In genomic region chr12:85280984-85281946, GRCh38 we compare ENCODE assay signal across 10 cellular contexts. TPM values are rescaled to one million over a fixed set of nuclear protein-coding genes. Genes with fewer than 3 reads are reported as not detected.
A peak's percentile ranks its signal among the peaks of the same experiment; 100 is the strongest.
DNase-seq lines count a peak whose midpoint lies in the region; ATAC-seq and TF ChIP-seq lines count a peak whose summit lies in the region.
"Had no signal": no experiment of that assay in that cellular context is flagged by ENCODE, and none has a peak within 500 bp of the region (broad histone marks: within the 10 kb centered on the region; RNA-seq: fewer than 3 reads in every experiment).

No MANE protein-coding gene starts in this region.

- H3K27me3 ChIP-seq in iPS-20b (ENCODE audit: insufficient read depth, low read length) (peaks cover 48% of the 10 kb centered on the region), subcutaneous abdominal adipose tissue (ENCODE audit: control insufficient read depth in 5 of 5, insufficient read depth in 4 of 5, low read length in 5 of 5) (peaks cover 14 to 52% (median 46%) of the 10 kb centered on the region in 5 donors)
- H3K27me3 ChIP-seq: BLaER1 had no signal

- no peaks in the 10 kb centered on the region for H3K9me3 ChIP-seq in iPS-20b (ENCODE audit: insufficient read depth, low read depth, low read length)
- peaks cover 0 to 13% (median 6%) of the 10 kb centered on the region in 5 donors for H3K9me3 ChIP-seq in subcutaneous abdominal adipose tissue (ENCODE audit: control insufficient read depth in 5 of 5, low read length in 5 of 5)

- H3K9me3 Mint-ChIP-seq in activated CD8-positive, alpha-beta memory T cell treated with anti-CD3 and anti-CD28 coated beads, Interleukin-2, amount 10 ng/mL, durations not matched to agents 7 days and 5 days (ENCODE audit: low read depth), result no peaks in the 10 kb centered on the region
- no peaks in the 10 kb centered on the region for H3K9me3 Mint-ChIP-seq in activated T-helper 1 cell treated with anti-CD3 and anti-CD28 coated beads, Interleukin-12 subunit alpha, Interleukin-12 subunit beta, Interleukin-2, Interleukin-4 antibody, amounts not matched to agents 30 ng/mL and 10 ng/mL and 1 ng/mL, durations not matched to agents 14 hours and 24 hours and 36 hours
- H3K9me3 Mint-ChIP-seq: activated B cell treated with CpG ODN at 0.5 μM for 24 hours had no signal

- H3K4me1 ChIP-seq in iPS-20b (ENCODE audit: insufficient read depth, low read length) (peaks cover 6% of the 10 kb centered on the region; the same call in 1 of the 2 replicates), subcutaneous abdominal adipose tissue (ENCODE audit: control insufficient read depth in 5 of 5, insufficient read depth in 5 of 5, low read length in 5 of 5) (peaks cover 0 to 26% (median 19%) of the 10 kb centered on the region in 5 donors)
- H3K4me1 ChIP-seq: BLaER1 had no signal

- no peak for ATAC-seq in activated CD8-positive, alpha-beta memory T cell treated with anti-CD3 and anti-CD28 coated beads, Interleukin-2, amount 10 ng/mL, durations not matched to agents 7 days and 5 days

- CTCF ChIA-PET in activated CD8-positive, alpha-beta memory T cell treated with anti-CD3 and anti-CD28 coated beads, Interleukin-2, amount 10 ng/mL, durations not matched to agents 7 days and 5 days (lab: Charles Lee), result no interaction called here

- intact Hi-C loops in activated T-helper 1 cell treated with anti-CD3 and anti-CD28 coated beads, Interleukin-12 subunit alpha, Interleukin-12 subunit beta, Interleukin-2, Interleukin-4 antibody, amounts not matched to agents 30 ng/mL and 10 ng/mL and 1 ng/mL, durations not matched to agents 14 hours and 24 hours and 36 hours (cut with micrococcal nuclease), result loop anchor here (1.0 kb wide), 1 partner anchor 8 kb away; no protein-coding TSS in a partner anchor

- H3K27ac Mint-ChIP-seq in activated CD8-positive, alpha-beta memory T cell treated with anti-CD3 and anti-CD28 coated beads, Interleukin-2, amount 10 ng/mL, durations not matched to agents 7 days and 5 days, result no peak overlapping the region
- no peak overlapping the region for H3K27ac Mint-ChIP-seq in activated T-helper 1 cell treated with anti-CD3 and anti-CD28 coated beads, Interleukin-12 subunit alpha, Interleukin-12 subunit beta, Interleukin-2, Interleukin-4 antibody, amounts not matched to agents 30 ng/mL and 10 ng/mL and 1 ng/mL, durations not matched to agents 14 hours and 24 hours and 36 hours
- H3K27ac Mint-ChIP-seq: activated B cell treated with CpG ODN at 0.5 μM for 24 hours had no signal

- H3K36me3 Mint-ChIP-seq in activated CD8-positive, alpha-beta memory T cell treated with anti-CD3 and anti-CD28 coated beads, Interleukin-2, amount 10 ng/mL, durations not matched to agents 7 days and 5 days, result peaks cover 1% of the 10 kb centered on the region
- H3K36me3 Mint-ChIP-seq in activated T-helper 1 cell treated with anti-CD3 and anti-CD28 coated beads, Interleukin-12 subunit alpha, Interleukin-12 subunit beta, Interleukin-2, Interleukin-4 antibody, amounts not matched to agents 30 ng/mL and 10 ng/mL and 1 ng/mL, durations not matched to agents 14 hours and 24 hours and 36 hours (ENCODE audit: low read depth), result no peaks in the 10 kb centered on the region

- in situ Hi-C loops in GM13976 (cut with MboI; ENCODE audit: low sequenced_read_pairs, unreplicated experiment), result no loop called here

- peak overlapping the region; percentile 84 for H3K4me3 ChIP-seq in iPS-20b (ENCODE audit: low read length)
- H3K4me3 ChIP-seq in subcutaneous abdominal adipose tissue (ENCODE audit: low read depth in 1 of 5, low read length in 5 of 5), result peak overlapping the region; percentile 73 to 89 (median 75)
- H3K4me3 ChIP-seq: BLaER1 had no signal

- no peak for TF ChIP-seq CTCF in GM13976 (IDR thresholded peaks at IDR 0.05; ENCODE audit: borderline replicate concordance, control extremely low read depth, extremely low read depth, insufficient read depth, missing control alignments)

- DNase-seq in activated CD8-positive, alpha-beta memory T cell treated with anti-CD3 and anti-CD28 coated beads, Interleukin-2, amount 10 ng/mL, durations not matched to agents 7 days and 5 days, result no peak
- DNase-seq in activated CD8-positive, alpha-beta memory T cell treated with anti-CD3 and anti-CD28 coated beads, Interleukin-2, amount 50 U/mL, for 4 hours, result no peak
- DNase-seq in activated T-helper 1 cell treated with anti-CD3 and anti-CD28 coated beads, Interleukin-12 subunit alpha, Interleukin-12 subunit beta, Interleukin-2, Interleukin-4 antibody, amounts not matched to agents 30 ng/mL and 10 ng/mL and 1 ng/mL, durations not matched to agents 14 hours and 24 hours and 36 hours (ENCODE audit: low spot score), result no peak
- DNase-seq in HT-29 (ENCODE audit: low spot score) (no peak), NOMO-1 treated with DMSO at 0.1 percent for 48 hours (lab: John Stamatoyannopoulos, UW; ENCODE audit: unreplicated experiment) (no peak), GM13976 (ENCODE audit: low spot score) (no peak)
- DNase-seq: activated B cell treated with CpG ODN at 0.5 μM for 24 hours had no signal

- peaks cover 41% of the 10 kb centered on the region for H3K27me3 Mint-ChIP-seq in activated CD8-positive, alpha-beta memory T cell treated with anti-CD3 and anti-CD28 coated beads, Interleukin-2, amount 10 ng/mL, durations not matched to agents 7 days and 5 days
- H3K27me3 Mint-ChIP-seq in activated T-helper 1 cell treated with anti-CD3 and anti-CD28 coated beads, Interleukin-12 subunit alpha, Interleukin-12 subunit beta, Interleukin-2, Interleukin-4 antibody, amounts not matched to agents 30 ng/mL and 10 ng/mL and 1 ng/mL, durations not matched to agents 14 hours and 24 hours and 36 hours (ENCODE audit: insufficient read depth), result peaks cover 49% of the 10 kb centered on the region

- H3K4me3 Mint-ChIP-seq in activated CD8-positive, alpha-beta memory T cell treated with anti-CD3 and anti-CD28 coated beads, Interleukin-2, amount 10 ng/mL, durations not matched to agents 7 days and 5 days, result peak overlapping the region; percentile 66
- peak overlapping the region; percentile 72 for H3K4me3 Mint-ChIP-seq in activated T-helper 1 cell treated with anti-CD3 and anti-CD28 coated beads, Interleukin-12 subunit alpha, Interleukin-12 subunit beta, Interleukin-2, Interleukin-4 antibody, amounts not matched to agents 30 ng/mL and 10 ng/mL and 1 ng/mL, durations not matched to agents 14 hours and 24 hours and 36 hours

- H3K9ac ChIP-seq in iPS-20b (ENCODE audit: low read depth, low read length) (peak overlapping the region; percentile 75; the same call in 1 of the 2 replicates), subcutaneous abdominal adipose tissue (ENCODE audit: low read length in 5 of 5) (peak overlapping the region in 2 of 5 donors; percentile 14 to 34)
- H3K9ac ChIP-seq: BLaER1 had no signal

- no peak overlapping the region for H3K27ac ChIP-seq in iPS-20b (ENCODE audit: low read length)
- H3K27ac ChIP-seq in subcutaneous abdominal adipose tissue (ENCODE audit: low read depth, low read length), result peak overlapping the region; percentile 82
- H3K27ac ChIP-seq: BLaER1 had no signal

- H3K36me3 ChIP-seq in iPS-20b (ENCODE audit: insufficient read depth, low read depth, low read length) (no peaks in the 10 kb centered on the region), subcutaneous abdominal adipose tissue (ENCODE audit: control insufficient read depth in 5 of 5, insufficient read depth in 5 of 5, low read length in 5 of 5) (no peaks in the 10 kb centered on the region)
- H3K36me3 ChIP-seq: BLaER1 had no signal

- H3K4me1 Mint-ChIP-seq in activated CD8-positive, alpha-beta memory T cell treated with anti-CD3 and anti-CD28 coated beads, Interleukin-2, amount 10 ng/mL, durations not matched to agents 7 days and 5 days, result peaks cover 5% of the 10 kb centered on the region
- peaks cover 7% of the 10 kb centered on the region for H3K4me1 Mint-ChIP-seq in activated T-helper 1 cell treated with anti-CD3 and anti-CD28 coated beads, Interleukin-12 subunit alpha, Interleukin-12 subunit beta, Interleukin-2, Interleukin-4 antibody, amounts not matched to agents 30 ng/mL and 10 ng/mL and 1 ng/mL, durations not matched to agents 14 hours and 24 hours and 36 hours (ENCODE audit: low read depth)

RNA-seq across cellular contexts. Expression of gene ALX1, which starts 1.2 kb away (rescaled TPM):
- not detected for total RNA-seq in activated CD8-positive, alpha-beta memory T cell treated with anti-CD3 and anti-CD28 coated beads, Interleukin-2, amount 10 ng/mL, durations not matched to agents 7 days and 5 days
- not detected in 2 replicates for total RNA-seq in activated T-helper 1 cell treated with anti-CD3 and anti-CD28 coated beads, Interleukin-12 subunit alpha, Interleukin-12 subunit beta, Interleukin-2, Interleukin-4 antibody, amounts not matched to agents 30 ng/mL and 10 ng/mL and 1 ng/mL, durations not matched to agents 14 hours and 24 hours and 36 hours
- not detected in 2 replicates for total RNA-seq in HT-29 (2014; rRNA removed; shearing (Covaris generic))
- total RNA-seq: activated B cell treated with CpG ODN at 0.5 μM for 24 hours had no signal
